Comparison of ENCODE assay signal across 27 cellular contexts in the genomic region with DNA sequence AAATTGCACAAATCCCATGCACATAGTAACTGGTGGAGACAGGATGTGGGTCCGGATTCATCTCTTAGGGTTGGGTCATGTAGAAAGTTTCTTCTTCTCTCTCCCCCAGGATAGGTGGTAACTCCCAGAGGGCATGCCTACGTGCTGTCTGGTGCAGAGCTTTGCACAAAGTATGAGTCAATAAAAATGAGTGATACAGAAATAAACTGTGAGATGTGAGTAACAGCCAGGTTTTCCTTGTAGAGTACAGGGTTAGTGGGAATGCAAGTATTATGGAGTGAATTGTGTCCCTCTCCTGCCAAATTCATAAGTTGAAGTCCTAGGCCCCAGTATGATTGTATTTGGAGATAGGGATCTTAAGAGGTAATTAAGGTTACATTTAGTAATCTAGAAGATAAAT.
DNase-seq lines count a peak whose midpoint lies in the region; ATAC-seq, FAIRE-seq and TF ChIP-seq lines count a peak whose summit lies in the region.
"Had no signal": no experiment of that assay in that cellular context is flagged by ENCODE, and none has a peak within 500 bp of the region (broad histone marks: within the 10 kb centered on the region; RNA-seq: fewer than 3 reads in every experiment).

No MANE protein-coding gene starts in this region.

- BruUV-seq in PC-3 (replicated peaks; lab: Mats Ljungman, UMichigan): no TSS peak

- peaks cover 5% of the 10 kb centered on the region for H3F3A ChIP-seq in PC-3 (ENCODE audit: low read length, unreplicated experiment)

- no peak overlapping the region for H2AFZ ChIP-seq in PC-3 (ENCODE audit: low read length)

- H3K9ac ChIP-seq in PC-3 (ENCODE audit: low read length): 0 out of 2 replicates have a peak overlapping the region, but pooled peaks have one; percentile 38

- H3K4me3 ChIP-seq in PC-3 (ENCODE audit: low read length) (no peak overlapping the region), bronchial epithelial cell (ENCODE audit: low read depth, low read length) (no peak overlapping the region), skeletal muscle cell (ENCODE audit: low read depth, low read length) (no peak overlapping the region)
- H3K4me3 ChIP-seq: gastrocnemius medialis, K562, spleen, suprapubic skin had no signal

- FAIRE-seq in bronchial epithelial cell (lab: Jason Lieb, UNC): no peak
- FAIRE-seq: K562 had no signal

- TF ChIP-seq CTCF in PC-3 (conservative IDR thresholded peaks at IDR 0.05; ENCODE audit: low read depth, low read length): no peak
- TF ChIP-seq CTCF in bronchial epithelial cell (IDR thresholded peaks at IDR 0.05; ENCODE audit: insufficient read depth, low read length, severe bottlenecking): no peak

- H3K4me1 ChIP-seq in PC-3 (ENCODE audit: insufficient read depth, low read length): peaks cover 51% of the 10 kb centered on the region
- H3K4me1 ChIP-seq: gastrocnemius medialis, spleen, suprapubic skin had no signal

- H3K36me3 ChIP-seq in PC-3 (ENCODE audit: low read depth, low read length) (no peaks in the 10 kb centered on the region), bronchial epithelial cell (ENCODE audit: control insufficient read depth, insufficient read depth, low read length) (no peaks in the 10 kb centered on the region)
- H3K36me3 ChIP-seq: gastrocnemius medialis, spleen, suprapubic skin had no signal

- H3K9me2 ChIP-seq in PC-3 (replicated peaks; ENCODE audit: low read length): no peaks in the 10 kb centered on the region

- CTCF ChIA-PET in PC-3 (lab: Charles Lee): interaction anchor here (0.5 to 0.6 kb wide), 2 partner anchors 337 to 338 kb away, joined by 3 read pairs; no protein-coding TSS in a partner anchor

- H3K27me3 ChIP-seq in PC-3 (ENCODE audit: low read length) (no peaks in the 10 kb centered on the region), bronchial epithelial cell (ENCODE audit: control insufficient read depth, insufficient read depth, low read length) (no peaks in the 10 kb centered on the region)
- H3K27me3 ChIP-seq: gastrocnemius medialis had no signal

- POLR2A ChIA-PET in PC-3 (lab: Charles Lee; ENCODE audit: unreplicated experiment): no interaction called here

- peak overlapping the region; percentile 29 for H3K4me2 ChIP-seq in PC-3 (ENCODE audit: low read length)

- H3K79me2 ChIP-seq in PC-3 (ENCODE audit: low read length): no peaks in the 10 kb centered on the region

- intact Hi-C loops in PC-3 (cut with micrococcal nuclease): no loop called here

- peak overlapping the region; percentile 84 for H3K27ac ChIP-seq in PC-3 (ENCODE audit: low read length)
- H3K27ac ChIP-seq: gastrocnemius medialis, spleen, suprapubic skin had no signal

- no peaks in the 10 kb centered on the region for H4K20me1 ChIP-seq in PC-3 (ENCODE audit: low read length)

- ATAC-seq in PC-3 (peak; percentile 60), SK-N-SH treated with all-trans-retinoic acid at 6 μM for 48 hours (no peak)
- ATAC-seq: activated CD8-positive, alpha-beta memory T cell treated with anti-CD3 and anti-CD28 coated beads, Interleukin-2, amount 10 ng/mL, durations not matched to agents 7 days and 5 days; gastrocnemius medialis; K562; natural killer cell treated with Interleukin-12 subunit alpha and Interleukin-12 subunit beta and Interleukin-15 and Interleukin-18, amount 100 ng/mL, for 72 hours; stimulated activated memory B cell treated with anti-CD40 and anti-IgM and Interleukin-4, amounts not matched to agents 10 μg/mL and 1 μg/mL and 100 μg/mL, for 72 hours; WTC11 had no signal

- H3K9me3 ChIP-seq in PC-3 (ENCODE audit: low read length): no peaks in the 10 kb centered on the region
- H3K9me3 ChIP-seq: gastrocnemius medialis, spleen, suprapubic skin had no signal

- DNase-seq in ELR (ENCODE audit: low read depth) (peak; percentile 90), PC-3 (peak; percentile 88), bronchial epithelial cell (ENCODE audit: low read depth) (peak; percentile 90), skeletal muscle cell (ENCODE audit: low read depth) (peak; percentile 70), SKM-1 (lab: John Stamatoyannopoulos, UW; ENCODE audit: unreplicated experiment) (no peak), mesenteric fat pad (ENCODE audit: low spot score) (no peak)
- DNase-seq: activated CD4-positive, alpha-beta T cell treated with anti-CD3 and anti-CD28 coated beads, Interleukin-2, amount 50 U/mL, for 1 hour; activated CD8-positive, alpha-beta memory T cell treated with anti-CD3 and anti-CD28 coated beads, Interleukin-2, amount 10 ng/mL, durations not matched to agents 7 days and 5 days; activated naive CD4-positive, alpha-beta T cell treated with anti-CD3 and anti-CD28 coated beads, Interleukin-2, amount 10 ng/mL, durations not matched to agents 7 days and 5 days; aorta; Calu3; cerebellar nuclear complex; effector CD4-positive, alpha-beta T cell; gastrocnemius medialis; hippocampal formation; immature natural killer cell; NCI-H1694; NCI-H526 treated with DMSO at 0.1 percent for 48 hours; spleen; stimulated activated CD4-positive, alpha-beta T cell treated with anti-CD3 and anti-CD28 coated beads, Interleukin-2, amount 100 ng/mL, for 48 hours; T-helper 9 cell had no signal

TF ChIP-seq in SK-N-SH treated with all-trans-retinoic acid at 6 μM for 48 hours, 23 proteins besides CTCF, POLR2A, EP300 and RAD21:
- no peak for TF ChIP-seq ESRRG (CRISPR knock-in tag; IDR thresholded peaks at IDR 0.05)
- TF ChIP-seq ZFP3 (CRISPR knock-in tag; IDR thresholded peaks at IDR 0.05): no peak
- no peak for TF ChIP-seq RARB (CRISPR knock-in tag; IDR thresholded peaks at IDR 0.05)
- TF ChIP-seq, protein P1, sequence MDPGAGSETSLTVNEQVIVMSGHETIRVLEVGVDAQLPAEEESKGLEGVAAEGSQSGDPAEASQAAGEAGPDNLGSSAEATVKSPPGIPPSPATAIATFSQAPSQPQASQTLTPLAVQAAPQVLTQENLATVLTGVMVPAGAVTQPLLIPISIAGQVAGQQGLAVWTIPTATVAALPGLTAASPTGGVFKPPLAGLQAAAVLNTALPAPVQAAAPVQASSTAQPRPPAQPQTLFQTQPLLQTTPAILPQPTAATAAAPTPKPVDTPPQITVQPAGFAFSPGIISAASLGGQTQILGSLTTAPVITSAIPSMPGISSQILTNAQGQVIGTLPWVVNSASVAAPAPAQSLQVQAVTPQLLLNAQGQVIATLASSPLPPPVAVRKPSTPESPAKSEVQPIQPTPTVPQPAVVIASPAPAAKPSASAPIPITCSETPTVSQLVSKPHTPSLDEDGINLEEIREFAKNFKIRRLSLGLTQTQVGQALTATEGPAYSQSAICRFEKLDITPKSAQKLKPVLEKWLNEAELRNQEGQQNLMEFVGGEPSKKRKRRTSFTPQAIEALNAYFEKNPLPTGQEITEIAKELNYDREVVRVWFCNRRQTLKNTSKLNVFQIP (CRISPR knock-in tag; IDR thresholded peaks at IDR 0.05; ENCODE audit: borderline replicate concordance, low read depth): no peak
- TF ChIP-seq BACH2 (CRISPR knock-in tag; IDR thresholded peaks at IDR 0.05; ENCODE audit: borderline replicate concordance): no peak

Comparison
In these comparisons a context has a peak if more than half of its experiments do, and no peak if none do; other contexts are left out.
1. DNase-seq: peak in ELR (single experiment), PC-3 (single experiment), bronchial epithelial cell (single experiment) and skeletal muscle cell (single experiment); none in SKM-1 (single experiment) and mesenteric fat pad (single experiment).